ENCODE assay signal across 7 cellular contexts in genomic region chr6:710601-711571, GRCh38.
DNase-seq lines count a peak whose midpoint lies in the region; ATAC-seq and TF ChIP-seq lines count a peak whose summit lies in the region.

No MANE protein-coding gene starts in this region.

- DNase-seq in NCI-H2227 (lab: John Stamatoyannopoulos, UW; ENCODE audit: unreplicated experiment): peak; percentile 77
- DNase-seq in activated T-cell treated with anti-CD3 and anti-CD28 coated beads for 4 hours: peak; percentile 46
- DNase-seq in erythroblast (lab: John Stamatoyannopoulos, UW): peak; percentile 12
- DNase-seq in stimulated activated CD8-positive, alpha-beta memory T cell treated with anti-CD3 and anti-CD28 coated beads, Interleukin-7, amount 100 ng/mL, for 4 hours (ENCODE audit: low read depth in 2 of 2): peak; percentile 38 to 43

- TF ChIP-seq POLR2A in erythroblast (IDR thresholded peaks at IDR 0.05; ENCODE audit: low read length): no peak

- no peaks in the 10 kb centered on the region for H3K9me3 ChIP-seq in mucosa of stomach (ENCODE audit: control insufficient read depth, low read length)

- H3K4me3 ChIP-seq in mucosa of stomach (ENCODE audit: low read length): peak overlapping the region; percentile 76

- peak overlapping the region; percentile 71 for H3K9ac ChIP-seq in mucosa of stomach (ENCODE audit: low read length)

- peak; percentile 97 for ATAC-seq in GM18511 (IDR thresholded peaks at IDR 0.05; ENCODE audit: unreplicated experiment)
- ATAC-seq in HG02623 (IDR thresholded peaks at IDR 0.05; ENCODE audit: unreplicated experiment): peak; percentile 90

- no peaks in the 10 kb centered on the region for H3K27me3 ChIP-seq in mucosa of stomach (ENCODE audit: control insufficient read depth, insufficient read depth, low read length)

- H3K4me1 ChIP-seq in mucosa of stomach (ENCODE audit: control insufficient read depth, insufficient read depth, low read length): no peaks in the 10 kb centered on the region

- H3K36me3 ChIP-seq in mucosa of stomach (ENCODE audit: control insufficient read depth, insufficient read depth, low read length): no peaks in the 10 kb centered on the region

Comparison
In these comparisons a context has a peak if more than half of its experiments do, and no peak if none do; other contexts are left out.
1. Peak in every context shown above with its lines: DNase-seq, ATAC-seq and H3K4me3 ChIP-seq.
2. DNase-seq: peak in every context shown above with its lines; median percentile 77 in NCI-H2227; 46 in activated T-cell treated with anti-CD3 and anti-CD28 coated beads for 4 hours; 40 in stimulated activated CD8-positive, alpha-beta memory T cell treated with anti-CD3 and anti-CD28 coated beads, Interleukin-7, amount 100 ng/mL, for 4 hours; 12 in erythroblast.